ENCODE assay signal across 1 cellular context in genomic region chr6:41920921-41921711, GRCh38.
TF ChIP-seq lines count a peak whose summit lies in the region.

Gene BYSL (plus strand): TSS chr6:41921499. CDS start chr6:41921563, 64 bp downstream.
Gene MED20 (minus strand): TSS chr6:41921139. CDS start chr6:41921018, 121 bp downstream.

TF ChIP-seq in HepG2, 621 proteins besides CTCF, POLR2A, EP300 and RAD21 (continued from another document and continues in another):
- TF ChIP-seq ELK4 (CRISPR knock-in tag; IDR thresholded peaks at IDR 0.05; ENCODE audit: borderline replicate concordance) (no peak), NFE2L2 (IDR thresholded peaks at IDR 0.05; ENCODE audit: low read length) (no peak), SRSF4 (IDR thresholded peaks at IDR 0.05; ENCODE audit: low read depth, low read length, poor library complexity, severe bottlenecking) (no peak), CEBPB (IDR thresholded peaks at IDR 0.05; ENCODE audit: borderline replicate concordance, low read depth, low read length) (0 out of 2 replicates have a peak, but pooled peaks have one; percentile 55), ISX (CRISPR knock-in tag; conservative IDR thresholded peaks at IDR 0.05) (no peak; the same call in 1 of the 2 replicates), MYC (CRISPR knock-in tag; IDR thresholded peaks at IDR 0.05; ENCODE audit: borderline replicate concordance) (peak; percentile 99), SYNCRIP (IDR thresholded peaks at IDR 0.05; ENCODE audit: insufficient read depth, low read depth, low read length) (no peak), MEIS2 (CRISPR knock-in tag; IDR thresholded peaks at IDR 0.05) (peak; percentile 82), ARID4A (CRISPR knock-in tag; IDR thresholded peaks at IDR 0.05; ENCODE audit: borderline replicate concordance) (peak; percentile 98), FOXP1 (IDR thresholded peaks at IDR 0.05) (no peak), FOXP1 (CRISPR knock-in tag; IDR thresholded peaks at IDR 0.05) (peak; percentile 7; the same call in 1 of the 2 replicates), MZF1 (CRISPR knock-in tag; IDR thresholded peaks at IDR 0.05; ENCODE audit: borderline replicate concordance) (no peak), ATF4 (CRISPR knock-in tag; IDR thresholded peaks at IDR 0.05) (peak in 1 of 2 experiments; percentile 70; a peak in 1 of 4 replicates), LCORL (IDR thresholded peaks at IDR 0.05) (no peak), LCORL (CRISPR knock-in tag; IDR thresholded peaks at IDR 0.05) (peak; percentile 85), ZNF775 (CRISPR knock-in tag; IDR thresholded peaks at IDR 0.05; ENCODE audit: borderline replicate concordance) (0 out of 2 replicates have a peak, but pooled peaks have one; percentile 57), CREB1 (IDR thresholded peaks at IDR 0.05) (peak; percentile 98), CREB1 (CRISPR knock-in tag; IDR thresholded peaks at IDR 0.05) (peak; percentile 100), CSRNP1 (CRISPR knock-in tag; IDR thresholded peaks at IDR 0.05) (peak; percentile 97; the same call in 1 of the 2 replicates), ZNF839 (CRISPR knock-in tag; IDR thresholded peaks at IDR 0.05; ENCODE audit: borderline replicate concordance) (no peak), ZNF260 (CRISPR knock-in tag; IDR thresholded peaks at IDR 0.05; ENCODE audit: borderline replicate concordance, low read depth) (no peak; the same call in 1 of the 2 replicates), ZNF18 (CRISPR knock-in tag; IDR thresholded peaks at IDR 0.05; ENCODE audit: insufficient replicate concordance) (no peak), CCAR2 (optimal IDR thresholded peaks at IDR 0.05; ENCODE audit: low read depth, low read length) (no peak), FOXO4 (CRISPR knock-in tag; conservative IDR thresholded peaks at IDR 0.05) (no peak), FOXA1 (IDR thresholded peaks at IDR 0.05) (no peak), FOXA1 (CRISPR knock-in tag; IDR thresholded peaks at IDR 0.05) (0 out of 2 replicates have a peak, but pooled peaks have one; percentile 26), ZNF644 (CRISPR knock-in tag; IDR thresholded peaks at IDR 0.05; ENCODE audit: low read depth) (no peak), ZEB1 (IDR thresholded peaks at IDR 0.05; ENCODE audit: insufficient replicate concordance, low read depth) (no peak), ZNF772 (CRISPR knock-in tag; IDR thresholded peaks at IDR 0.05) (no peak; the same call in 1 of the 2 replicates), SRSF9 (IDR thresholded peaks at IDR 0.05; ENCODE audit: borderline replicate concordance, insufficient read depth, low read depth, low read length, poor library complexity, severe bottlenecking) (no peak), TRIM22 (IDR thresholded peaks at IDR 0.05) (no peak), GATA4 (IDR thresholded peaks at IDR 0.05; ENCODE audit: borderline replicate concordance, low read depth) (no peak), ZNF569 (CRISPR knock-in tag; IDR thresholded peaks at IDR 0.05; ENCODE audit: borderline replicate concordance) (no peak), HNRNPK (IDR thresholded peaks at IDR 0.05; ENCODE audit: low read depth, low read length, poor library complexity, severe bottlenecking) (no peak), MXD3 (CRISPR knock-in tag; IDR thresholded peaks at IDR 0.05) (peak; percentile 95), ZNF574 (CRISPR knock-in tag; IDR thresholded peaks at IDR 0.05) (peak; percentile 99), NFE2 (CRISPR knock-in tag; IDR thresholded peaks at IDR 0.05) (no peak), THRA (CRISPR knock-in tag; IDR thresholded peaks at IDR 0.05; ENCODE audit: borderline replicate concordance) (peak; percentile 39), ZSCAN25 (CRISPR knock-in tag; IDR thresholded peaks at IDR 0.05) (no peak; the same call in 1 of the 2 replicates), NR2F2 (IDR thresholded peaks at IDR 0.05; ENCODE audit: borderline replicate concordance, low read depth) (no peak), SSRP1 (CRISPR knock-in tag; IDR thresholded peaks at IDR 0.05) (no peak; the same call in 1 of the 2 replicates), TBX2 (CRISPR knock-in tag; IDR thresholded peaks at IDR 0.05; ENCODE audit: borderline replicate concordance) (peak; percentile 75; the same call in 1 of the 2 replicates), ZBTB8A (CRISPR knock-in tag; IDR thresholded peaks at IDR 0.05; ENCODE audit: borderline replicate concordance, low read depth) (no peak), POLR2AphosphoS2 (IDR thresholded peaks at IDR 0.05; ENCODE audit: low read depth, low read length) (no peak), ZKSCAN8 (CRISPR knock-in tag; IDR thresholded peaks at IDR 0.05; ENCODE audit: borderline replicate concordance) (peak; percentile 28; the same call in 1 of the 2 replicates)
